In genomic region chr11:44464741-44465140, GRCh38 we compare ENCODE assay signal across 17 cellular contexts.
DNase-seq lines count a peak whose midpoint lies in the region; ATAC-seq, FAIRE-seq and TF ChIP-seq lines count a peak whose summit lies in the region.
"Had no signal": no experiment of that assay in that cellular context is flagged by ENCODE, and none has a peak within 500 bp of the region (broad histone marks: within the 10 kb centered on the region; RNA-seq: fewer than 3 reads in every experiment).

No MANE protein-coding gene starts in this region.

- no peaks in the 10 kb centered on the region; the same call in 1 of the 2 replicates for H3K79me1 ChIP-seq in H1 (ENCODE audit: low read depth, low read length)

- H3K4me3 ChIP-seq in H1 (ENCODE audit: extremely low read depth in 1 of 4, insufficient read depth in 2 of 4, low read depth in 3 of 4, low read length in 4 of 4) = no peak overlapping the region
- H3K4me3 ChIP-seq: colonic mucosa, esophagus muscularis mucosa had no signal

- H3K18ac ChIP-seq in H1 (ENCODE audit: extremely low read depth, low read length) = no peak overlapping the region

- POLR2A ChIA-PET in H1 (lab: Charles Lee; ENCODE audit: partially characterized antibody) = no interaction called here

- H2BK5ac ChIP-seq in H1 (ENCODE audit: low read depth, low read length) = no peak overlapping the region

- no peaks in the 10 kb centered on the region for H3K36me3 ChIP-seq in H1 (ENCODE audit: control insufficient read depth in 2 of 4, insufficient read depth in 4 of 4, low read length in 3 of 4)
- H3K36me3 ChIP-seq: colonic mucosa, esophagus muscularis mucosa had no signal

- 89% methylated on average over 1 of the region's 1 CpG; no CpG with 5 or more reads in 1 of the 2 experiments for WGBS in H1 (ENCODE audit: extremely low coverage in 1 of 2, insufficient coverage in 1 of 2, insufficient read length in 1 of 2, insufficient replicate concordance in 2 of 2, low coverage in 1 of 2, low lambda C conversion rate in 2 of 2, missing lambda C conversion rate in 1 of 2), 2 experiments

- no peak for FAIRE-seq in H1 (lab: Jason Lieb, UNC)
- FAIRE-seq: HTR-8/SVneo had no signal

- peaks cover 16 to 18% of the 10 kb centered on the region in 2 experiments for H3K9me3 ChIP-seq in H1 (ENCODE audit: insufficient read depth in 2 of 2, low read depth in 1 of 2, low read length in 1 of 2)
- H3K9me3 ChIP-seq: colonic mucosa had no signal

- H3K9ac ChIP-seq in H1 (replicated peaks in 1 of 4; ENCODE audit: extremely low read depth in 1 of 4, low read depth in 3 of 4, low read length in 3 of 4) = no peak overlapping the region

- H3K4ac ChIP-seq in H1 (replicated peaks; ENCODE audit: insufficient read length, low read depth, low read length) = no peak overlapping the region

- CTCF ChIA-PET in H1 (lab: Charles Lee; ENCODE audit: partially characterized antibody) = interaction anchor here (0.9 to 1.6 kb wide), 6 partner anchors 9 to 50 kb away, joined by 3 to 7 read pairs (median 4); no protein-coding TSS in a partner anchor

- peak in 1 of 2 experiments; percentile 10; a peak in 1 of 4 replicates for TF ChIP-seq RAD21 in H1 (IDR thresholded peaks at IDR 0.05 in 1 of 2, conservative IDR thresholded peaks at IDR 0.05 in 1 of 2; ENCODE audit: low read depth in 2 of 2, low read length in 2 of 2)

- TF ChIP-seq CTCF in 22Rv1 (IDR thresholded peaks at IDR 0.05) (peak; percentile 36), H1 (IDR thresholded peaks at IDR 0.05; ENCODE audit: control extremely low read depth in 1 of 3, insufficient read depth in 1 of 3, low read depth in 1 of 3, low read length in 3 of 3) (peak in 2 of 3 experiments; percentile 30 to 40; a peak in 2 of 4 replicates)

- no peaks in the 10 kb centered on the region for H4K20me1 ChIP-seq in H1 (replicated peaks in 1 of 2; ENCODE audit: control insufficient read depth in 1 of 2, insufficient read depth in 2 of 2, low read length in 2 of 2)

- no peak overlapping the region for H3K23ac ChIP-seq in H1 (ENCODE audit: insufficient read length)

- H3K56ac ChIP-seq in H1 (replicated peaks; ENCODE audit: insufficient read length, low read depth, low read length) = no peak overlapping the region

- no peak for ATAC-seq in GM19397 (IDR thresholded peaks at IDR 0.05; ENCODE audit: unreplicated experiment)
- ATAC-seq: naive thymus-derived CD4-positive, alpha-beta T cell had no signal

- no peak overlapping the region for H2AFZ ChIP-seq in H1 (ENCODE audit: low read length)

- no peak for TF ChIP-seq POLR2A in H1 (IDR thresholded peaks at IDR 0.05; ENCODE audit: control extremely low read depth in 1 of 2, low read depth in 2 of 2, low read length in 2 of 2)

- H3K14ac ChIP-seq in H1 (ENCODE audit: insufficient read length) = no peak overlapping the region

- no peak overlapping the region for H2BK120ac ChIP-seq in H1 (replicated peaks; ENCODE audit: low read depth, low read length)

- peaks cover 6 to 12% (median 7%) of the 10 kb centered on the region in 4 experiments for H3K4me1 ChIP-seq in H1 (replicated peaks in 1 of 4; ENCODE audit: control insufficient read depth in 3 of 4, insufficient read depth in 4 of 4, low read length in 3 of 4)
- H3K4me1 ChIP-seq: colonic mucosa had no signal

- no peak overlapping the region for H4K5ac ChIP-seq in H1 (ENCODE audit: insufficient read length, low read depth, low read length)

- H3K23me2 ChIP-seq in H1 (ENCODE audit: low read depth, low read length) = no peaks in the 10 kb centered on the region

- no peaks in the 10 kb centered on the region for H3K27me3 ChIP-seq in H1 (replicated peaks in 1 of 4; ENCODE audit: control insufficient read depth in 3 of 4, extremely low read depth in 1 of 4, insufficient read depth in 3 of 4, low read length in 3 of 4)
- H3K27me3 ChIP-seq: colonic mucosa had no signal

- no peak overlapping the region for H3K27ac ChIP-seq in 22Rv1
- H3K27ac ChIP-seq in H1 (ENCODE audit: low read depth, low read length) = no peak overlapping the region
- H3K27ac ChIP-seq: colonic mucosa, esophagus muscularis mucosa had no signal

- no peak overlapping the region for H2BK15ac ChIP-seq in H1 (ENCODE audit: low read length)

- H2AK5ac ChIP-seq in H1 (ENCODE audit: low read depth, low read length) = no peak overlapping the region

- no peak overlapping the region for H4K8ac ChIP-seq in H1 (ENCODE audit: extremely low read depth, insufficient read depth, low read length)

- in situ Hi-C loops in G401 (cut with HindIII; ENCODE audit: low sequenced_read_pairs) = no loop called here

- DNase-seq in G401 (ENCODE audit: low spot score) = peak; percentile 38
- peak; percentile 24 for DNase-seq in NCI-H69 (lab: John Stamatoyannopoulos, UW)
- DNase-seq in H1 (ENCODE audit: low read depth in 1 of 2, low spot score in 2 of 2) = no peak
- no peak for DNase-seq in activated naive CD4-positive, alpha-beta T cell treated with Interleukin-2 at 50 U/mL for 16 hours
- no peak for DNase-seq in activated CD8-positive, alpha-beta memory T cell treated with anti-CD3 and anti-CD28 coated beads, Interleukin-2, amount 50 U/mL, for 48 hours
- no peak for DNase-seq in activated T-cell treated with anti-CD3 and anti-CD28 coated beads, Interleukin-2, amount 50 U/mL, for 48 hours
- DNase-seq: activated CD4-positive, alpha-beta memory T cell treated with anti-CD3 and anti-CD28 coated beads for 36 hours; anterior cingulate cortex; colonic mucosa; naive thymus-derived CD4-positive, alpha-beta T cell; NCI-H1092; NCI-H446 treated with DMSO at 0.1 percent for 48 hours; SHP77 treated with DMSO at 0.1 percent for 48 hours had no signal

- no peak for TF ChIP-seq EP300 in H1 (IDR thresholded peaks at IDR 0.05; ENCODE audit: borderline replicate concordance in 1 of 2, low read depth in 2 of 2, low read length in 2 of 2)

- H3K4me2 ChIP-seq in H1 (ENCODE audit: insufficient read depth in 1 of 2, low read depth in 2 of 2, low read length in 2 of 2) = no peak overlapping the region

- H2BK20ac ChIP-seq in H1 (ENCODE audit: low read length) = no peak overlapping the region

- no peak overlapping the region for H2BK12ac ChIP-seq in H1 (ENCODE audit: low read depth, low read length)

- H3K79me2 ChIP-seq in H1 (ENCODE audit: control insufficient read depth in 1 of 2, insufficient read depth in 2 of 2, low read length in 2 of 2) = no peaks in the 10 kb centered on the region

- H4K91ac ChIP-seq in H1 (replicated peaks; ENCODE audit: insufficient read length, low read length) = no peak overlapping the region

TF ChIP-seq in H1, 55 proteins besides CTCF, POLR2A, EP300 and RAD21:
- TF ChIP-seq MAX (IDR thresholded peaks at IDR 0.05) = no peak
- TF ChIP-seq KDM1A (IDR thresholded peaks at IDR 0.05; ENCODE audit: borderline replicate concordance, low read length) = no peak
- TF ChIP-seq MAFK (IDR thresholded peaks at IDR 0.05; ENCODE audit: low read depth, low read length) = no peak
- TF ChIP-seq SP1 (IDR thresholded peaks at IDR 0.05; ENCODE audit: low read depth, low read length) = no peak
- TF ChIP-seq TAF7 (optimal IDR thresholded peaks at IDR 0.05; ENCODE audit: borderline replicate concordance, low read depth, low read length) = no peak
- TF ChIP-seq POLR2AphosphoS5 (IDR thresholded peaks at IDR 0.05; ENCODE audit: low read depth, low read length) = no peak
- TF ChIP-seq CBX5 (IDR thresholded peaks at IDR 0.05; ENCODE audit: low read depth, low read length) = no peak
- no peak for TF ChIP-seq TEAD4 (IDR thresholded peaks at IDR 0.05; ENCODE audit: low read depth, low read length)
- TF ChIP-seq ATF2 (IDR thresholded peaks at IDR 0.05; ENCODE audit: low read length) = no peak
- TF ChIP-seq SP4 (IDR thresholded peaks at IDR 0.05; ENCODE audit: low read length) = no peak
- TF ChIP-seq CHD1 (IDR thresholded peaks at IDR 0.05; ENCODE audit: low read depth, low read length) = no peak

Comparison
In these comparisons a context has a peak if more than half of its experiments do, and no peak if none do; other contexts are left out.
1. DNase-seq: peak in G401 (single experiment) and NCI-H69 (single experiment); none in H1 (0 of 2), activated naive CD4-positive, alpha-beta T cell treated with Interleukin-2 at 50 U/mL for 16 hours (single experiment), activated CD8-positive, alpha-beta memory T cell treated with anti-CD3 and anti-CD28 coated beads, Interleukin-2, amount 50 U/mL, for 48 hours (single experiment) and activated T-cell treated with anti-CD3 and anti-CD28 coated beads, Interleukin-2, amount 50 U/mL, for 48 hours (0 of 2).